ENCODE assay signal across 19 cellular contexts in genomic region chr16:25181247-25181646, GRCh38. TPM values are rescaled to one million over a fixed set of nuclear protein-coding genes. Genes with fewer than 3 reads are reported as not detected.
"Had no signal": no experiment of that assay in that cellular context is flagged by ENCODE, and none has a peak within 500 bp of the region (broad histone marks: within the 10 kb centered on the region; RNA-seq: fewer than 3 reads in every experiment).

No MANE protein-coding gene starts in this region.

RNA-seq across cellular contexts. Expression of gene AQP8, which starts 35.5 kb away (rescaled TPM):
- total RNA-seq: kidney epithelial cell, left ventricle myocardium inferior, lower leg skin, lung, mesenteric fat pad, myocyte, omental fat pad, ovary, progenitor cell of endocrine pancreas, pulmonary artery endothelial cell, renal cortical epithelial cell, right atrium auricular region, skeletal muscle tissue, smooth muscle cell, stomach, thyroid gland, urinary bladder, vagina had no signal
- polyA plus RNA-seq: naive thymus-derived CD4-positive, alpha-beta T cell; smooth muscle cell; urinary bladder had no signal
